In the genomic region with DNA sequence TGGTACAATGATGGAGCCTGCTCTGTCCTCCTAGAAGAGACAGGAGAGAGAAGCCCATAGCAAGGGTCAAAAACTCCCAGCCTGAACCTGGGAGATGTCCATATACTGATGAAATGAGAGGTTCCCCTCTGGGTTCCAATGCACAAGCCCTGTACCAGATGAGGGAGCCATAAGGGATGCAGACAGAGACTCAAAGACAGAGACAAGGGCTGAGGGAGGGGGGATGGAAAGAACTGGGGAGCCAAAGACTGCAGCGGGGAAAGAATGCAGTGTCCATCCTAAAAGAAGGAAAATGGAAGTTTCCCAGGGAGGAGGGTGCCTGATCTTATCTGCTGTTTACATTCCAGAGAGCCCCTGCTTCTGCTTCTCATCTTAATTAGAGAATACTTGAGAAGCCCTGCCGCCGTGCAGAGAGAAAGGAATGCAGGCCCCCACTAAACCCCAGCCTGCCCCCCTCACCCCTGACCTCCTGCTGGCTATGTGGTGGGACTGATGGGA, we compare ENCODE assay signal across 16 cellular contexts. TPM values are rescaled to one million over a fixed set of nuclear protein-coding genes. Genes with fewer than 3 reads are reported as not detected.
A peak's percentile ranks its signal among the peaks of the same experiment; 100 is the strongest.
DNase-seq lines count a peak whose midpoint lies in the region; ATAC-seq and TF ChIP-seq lines count a peak whose summit lies in the region.
"Had no signal": no experiment of that assay in that cellular context is flagged by ENCODE, and none has a peak within 500 bp of the region (broad histone marks: within the 10 kb centered on the region; RNA-seq: fewer than 3 reads in every experiment).

No MANE protein-coding gene starts in this region.

- no peak overlapping the region for H3K9ac ChIP-seq in smooth muscle cell (ENCODE audit: low read depth)

- H3K27me3 ChIP-seq in RWPE2 (ENCODE audit: insufficient read depth, poor library complexity, severe bottlenecking) (no peaks in the 10 kb centered on the region), smooth muscle cell (ENCODE audit: low read depth) (no peaks in the 10 kb centered on the region)
- H3K27me3 ChIP-seq: adrenal gland had no signal

- H3K27ac ChIP-seq in RWPE2 (ENCODE audit: poor library complexity, severe bottlenecking) (no peak overlapping the region), smooth muscle cell (ENCODE audit: low read depth) (peak overlapping the region; percentile 77)

- H3K4me2 ChIP-seq in smooth muscle cell: peak overlapping the region; percentile 32

- H3K9me3 ChIP-seq in RWPE2 (ENCODE audit: severe bottlenecking) (no peaks in the 10 kb centered on the region), smooth muscle cell (replicated peaks; ENCODE audit: low read depth) (no peaks in the 10 kb centered on the region)
- H3K9me3 ChIP-seq: adrenal gland had no signal

- no peak overlapping the region for H3K4me3 ChIP-seq in RWPE2 (ENCODE audit: severe bottlenecking)
- no peak overlapping the region for H3K4me3 ChIP-seq in fibroblast of villous mesenchyme (ENCODE audit: low read depth, low read length)
- H3K4me3 ChIP-seq in smooth muscle cell: no peak overlapping the region
- H3K4me3 ChIP-seq: adrenal gland had no signal

- DNase-seq in GM03348 (ENCODE audit: low spot score) (peak; percentile 52), RWPE2 (ENCODE audit: low spot score) (no peak), fibroblast of villous mesenchyme (ENCODE audit: low read depth) (peak; percentile 97), smooth muscle cell (lab: John Stamatoyannopoulos, UW; ENCODE audit: unreplicated experiment) (no peak), NCI-H526 treated with DMSO at 0.1 percent for 48 hours (lab: John Stamatoyannopoulos, UW) (no peak), NCI-H146 treated with DMSO at 0.1 percent for 48 hours (lab: John Stamatoyannopoulos, UW; ENCODE audit: unreplicated experiment) (no peak), NCI-H345 (lab: John Stamatoyannopoulos, UW) (no peak)
- DNase-seq: activated CD4-positive, CD25-positive, alpha-beta regulatory T cell treated with anti-CD3 and anti-CD28 coated beads, Interleukin-2, amount 50 U/mL, for 72 hours; activated T-cell treated with anti-CD3 and anti-CD28 coated beads for 4 hours; adrenal gland; CD8-positive, alpha-beta memory T cell; effector memory CD4-positive, alpha-beta T cell; naive thymus-derived CD8-positive, alpha-beta T cell; NCI-H1092; NCI-H2227 treated with DMSO at 0.1 percent for 48 hours had no signal

- H3K79me2 ChIP-seq in smooth muscle cell (ENCODE audit: low read depth): no peaks in the 10 kb centered on the region

- no peaks in the 10 kb centered on the region for H4K20me1 ChIP-seq in smooth muscle cell (ENCODE audit: low read depth)

- TF ChIP-seq CTCF in RWPE2 (IDR thresholded peaks at IDR 0.05; ENCODE audit: poor library complexity, severe bottlenecking): peak; percentile 58
- no peak for TF ChIP-seq CTCF in fibroblast of villous mesenchyme (IDR thresholded peaks at IDR 0.05; ENCODE audit: insufficient read depth, low read depth, low read length)
- no peak for TF ChIP-seq CTCF in smooth muscle cell (IDR thresholded peaks at IDR 0.05; ENCODE audit: borderline replicate concordance, insufficient read depth, poor library complexity, severe bottlenecking)

- peak overlapping the region; percentile 35 for H2AFZ ChIP-seq in smooth muscle cell (ENCODE audit: low read depth)

- 0% methylated on average over 3 of the region's 3 CpGs for WGBS in smooth muscle cell (ENCODE audit: low lambda C conversion rate)

- ATAC-seq in RWPE2 (ENCODE audit: low read depth) (no peak), HG03025 (IDR thresholded peaks at IDR 0.05; ENCODE audit: low FRiP score, unreplicated experiment) (no peak)
- ATAC-seq: naive thymus-derived CD8-positive, alpha-beta T cell had no signal

- no peaks in the 10 kb centered on the region for H3K36me3 ChIP-seq in RWPE2 (ENCODE audit: low read depth)
- H3K36me3 ChIP-seq in smooth muscle cell (ENCODE audit: low read depth): no peaks in the 10 kb centered on the region
- H3K36me3 ChIP-seq: adrenal gland had no signal

- H3F3A ChIP-seq in smooth muscle cell (ENCODE audit: low read depth): peaks cover 30% of the 10 kb centered on the region

- H3K4me1 ChIP-seq in RWPE2 (ENCODE audit: insufficient read depth, poor library complexity, severe bottlenecking) (peaks cover 6% of the 10 kb centered on the region), smooth muscle cell (ENCODE audit: low read depth) (peaks cover 30% of the 10 kb centered on the region)
- H3K4me1 ChIP-seq: adrenal gland had no signal

RNA-seq across cellular contexts. Expression of a gene that starts 27.7 kb away (rescaled TPM):
- 989 and 1,804 TPM in 2 replicates for total RNA-seq in fibroblast of villous mesenchyme
- total RNA-seq in smooth muscle cell: 477 and 663 TPM in 2 replicates
- 894 and 2,163 TPM in 2 replicates for polyA plus RNA-seq in smooth muscle cell

RNA-seq across cellular contexts. Expression of a gene that starts 29.6 kb away (rescaled TPM):
- total RNA-seq in fibroblast of villous mesenchyme (838 and 849 TPM in 2 replicates), smooth muscle cell (241 and 299 TPM in 2 replicates)
- 39.9 and 47.7 TPM in 2 replicates for polyA plus RNA-seq in smooth muscle cell

Comparison
In these comparisons a context has a peak if more than half of its experiments do, and no peak if none do; other contexts are left out.
1. DNase-seq: peak in GM03348 (single experiment) and fibroblast of villous mesenchyme (single experiment); none in RWPE2 (single experiment), smooth muscle cell (single experiment), NCI-H526 treated with DMSO at 0.1 percent for 48 hours (single experiment), NCI-H146 treated with DMSO at 0.1 percent for 48 hours (single experiment) and NCI-H345 (single experiment).